18 cellular contexts compared by ENCODE assay signal in genomic region chr3:8524656-8525399, GRCh38. TPM values are rescaled to one million over a fixed set of nuclear protein-coding genes. Genes with fewer than 3 reads are reported as not detected.
DNase-seq lines count a peak whose midpoint lies in the region; ATAC-seq, FAIRE-seq and TF ChIP-seq lines count a peak whose summit lies in the region.
"Had no signal": no experiment of that assay in that cellular context is flagged by ENCODE, and none has a peak within 500 bp of the region (broad histone marks: within the 10 kb centered on the region; RNA-seq: fewer than 3 reads in every experiment).

No MANE protein-coding gene starts in this region.

- H3K4me1 ChIP-seq in small intestine (ENCODE audit: control insufficient read depth in 2 of 2, insufficient read depth in 1 of 2, low read depth in 1 of 2, low read length in 1 of 2), result peaks cover 7% of the 10 kb centered on the region in 2 donors

- intact Hi-C loops in natural killer cell (cut with micrococcal nuclease) (no loop called here), posterior cingulate gyrus (cut with DNase I) (no loop called here)

- no peak overlapping the region for H3K4me3 ChIP-seq in small intestine (ENCODE audit: low read depth in 1 of 2, low read length in 2 of 2)
- H3K4me3 ChIP-seq: gastroesophageal sphincter, lung had no signal

- CTCF ChIA-PET in T-cell (lab: Charles Lee), result no interaction called here

- DNase-seq in natural killer cell treated with Interleukin-12 subunit alpha and Interleukin-12 subunit beta and Interleukin-15 and Interleukin-18, amount 100 ng/mL, for 72 hours (ENCODE audit: low spot score), result no peak
- DNase-seq in natural killer cell, result no peak
- DNase-seq in NCI-H526 treated with DMSO at 0.1 percent for 48 hours (lab: John Stamatoyannopoulos, UW), result no peak
- no peak for DNase-seq in small intestine
- no peak for DNase-seq in posterior cingulate gyrus
- no peak for DNase-seq in T-cell
- DNase-seq: activated T-cell treated with anti-CD3 and anti-CD28 coated beads, Interleukin-2, amount 50 U/mL, for 4 hours; CD8-positive, alpha-beta T cell; naive thymus-derived CD4-positive, alpha-beta T cell; NCI-H1092; NCI-H748 treated with DMSO at 0.1 percent for 48 hours; SK-N-SH had no signal

- H3K27ac ChIP-seq in small intestine (ENCODE audit: low read depth in 1 of 2, low read length in 1 of 2), result no peak overlapping the region

- H3K27ac Mint-ChIP-seq in natural killer cell treated with Interleukin-12 subunit alpha and Interleukin-12 subunit beta and Interleukin-15 and Interleukin-18, amount 100 ng/mL, for 72 hours, result no peak overlapping the region
- H3K27ac Mint-ChIP-seq in natural killer cell (no peak overlapping the region), T-cell (no peak overlapping the region)
- H3K27ac Mint-ChIP-seq: CD8-positive, alpha-beta T cell; naive thymus-derived CD4-positive, alpha-beta T cell had no signal

- H3K36me3 ChIP-seq in small intestine (ENCODE audit: control insufficient read depth in 2 of 2, insufficient read depth in 2 of 2, low read length in 2 of 2), result no peaks in the 10 kb centered on the region

- TF ChIP-seq CTCF in natural killer cell (IDR thresholded peaks at IDR 0.05), result no peak

- peaks cover 7 to 8% of the 10 kb centered on the region in 2 donors for H3K27me3 Mint-ChIP-seq in natural killer cell treated with Interleukin-12 subunit alpha and Interleukin-12 subunit beta and Interleukin-15 and Interleukin-18, amount 100 ng/mL, for 72 hours
- peaks cover 4 to 17% of the 10 kb centered on the region in 2 donors for H3K27me3 Mint-ChIP-seq in natural killer cell (ENCODE audit: low read depth in 2 of 2)
- H3K27me3 Mint-ChIP-seq in T-cell, result peaks cover 4 to 5% of the 10 kb centered on the region in 2 donors

- POLR2A ChIA-PET in T-cell (lab: Charles Lee), result no interaction called here

- H3K9me3 ChIP-seq in small intestine (ENCODE audit: control insufficient read depth, low read depth), result no peaks in the 10 kb centered on the region
- H3K9me3 ChIP-seq: gastroesophageal sphincter, SK-N-SH had no signal

- H3K36me3 Mint-ChIP-seq in natural killer cell treated with Interleukin-12 subunit alpha and Interleukin-12 subunit beta and Interleukin-15 and Interleukin-18, amount 100 ng/mL, for 72 hours, result no peaks in the 10 kb centered on the region
- H3K36me3 Mint-ChIP-seq in natural killer cell (no peaks in the 10 kb centered on the region), T-cell (no peaks in the 10 kb centered on the region)
- H3K36me3 Mint-ChIP-seq: CD8-positive, alpha-beta T cell had no signal

- no peaks in the 10 kb centered on the region for H3K27me3 ChIP-seq in small intestine (ENCODE audit: control insufficient read depth in 2 of 2, insufficient read depth in 2 of 2, low read length in 2 of 2)
- H3K27me3 ChIP-seq: gastroesophageal sphincter had no signal

- ATAC-seq in natural killer cell treated with Interleukin-12 subunit alpha and Interleukin-12 subunit beta and Interleukin-15 and Interleukin-18, amount 100 ng/mL, for 72 hours, result peak in 1 of 2 donors; percentile 56
- ATAC-seq in natural killer cell, result no peak
- peak; percentile 51 for ATAC-seq in HG02981 (IDR thresholded peaks at IDR 0.05; ENCODE audit: unreplicated experiment)
- peak; percentile 73 for ATAC-seq in esophagus mucosa
- no peak for ATAC-seq in T-cell (replicated peaks in 1 of 4)
- ATAC-seq: activated T-cell treated with anti-CD3 and anti-CD28 coated beads, Interleukin-2, amount 50 U/mL, for 4 hours; CD8-positive, alpha-beta T cell; gastroesophageal sphincter; naive thymus-derived CD4-positive, alpha-beta T cell; Panc1 had no signal

- H3K4me1 Mint-ChIP-seq in natural killer cell treated with Interleukin-12 subunit alpha and Interleukin-12 subunit beta and Interleukin-15 and Interleukin-18, amount 100 ng/mL, for 72 hours (ENCODE audit: low read depth in 2 of 2), result peaks cover 0 to 6% of the 10 kb centered on the region in 2 donors
- no peaks in the 10 kb centered on the region for H3K4me1 Mint-ChIP-seq in natural killer cell
- H3K4me1 Mint-ChIP-seq in T-cell, result no peaks in the 10 kb centered on the region
- H3K4me1 Mint-ChIP-seq: naive thymus-derived CD4-positive, alpha-beta T cell had no signal

- FAIRE-seq in small intestine (lab: Jason Lieb, UNC), result no peak
- FAIRE-seq: TTC549 had no signal

- H3K4me3 Mint-ChIP-seq in natural killer cell treated with Interleukin-12 subunit alpha and Interleukin-12 subunit beta and Interleukin-15 and Interleukin-18, amount 100 ng/mL, for 72 hours, result peak overlapping the region; percentile 4
- no peak overlapping the region for H3K4me3 Mint-ChIP-seq in natural killer cell
- H3K4me3 Mint-ChIP-seq in T-cell, result no peak overlapping the region
- H3K4me3 Mint-ChIP-seq: activated T-cell treated with anti-CD3 and anti-CD28 coated beads, Interleukin-2, amount 50 U/mL, for 4 hours; CD8-positive, alpha-beta T cell; naive thymus-derived CD4-positive, alpha-beta T cell had no signal

- H3K9me3 Mint-ChIP-seq in natural killer cell treated with Interleukin-12 subunit alpha and Interleukin-12 subunit beta and Interleukin-15 and Interleukin-18, amount 100 ng/mL, for 72 hours, result no peaks in the 10 kb centered on the region
- no peaks in the 10 kb centered on the region for H3K9me3 Mint-ChIP-seq in natural killer cell
- peaks cover 0 to 8% (median 0%) of the 10 kb centered on the region in 3 donors for H3K9me3 Mint-ChIP-seq in T-cell

- 92% methylated on average over 5 of the region's 5 CpGs for WGBS in small intestine, 3 donors

RNA-seq across cellular contexts. Expression of gene LMCD1, which starts 23.2 kb away (rescaled TPM):
- 1 to 10 TPM in 1 of 2 donors, not detected in 1; 1.0 TPM for total RNA-seq in natural killer cell treated with Interleukin-12 subunit alpha and Interleukin-12 subunit beta and Interleukin-15 and Interleukin-18, amount 100 ng/mL, for 72 hours
- total RNA-seq in natural killer cell (not detected), esophagus mucosa (13.0 TPM), T-cell (1 to 10 TPM in 1 of 5 donors, under 1 TPM in 4; 0.61 to 1.5 (median 0.63) TPM)
- polyA plus RNA-seq in small intestine, result 10 to 100 TPM in 2 of 3 donors, 1 to 10 TPM in 1; 2.5 to 29.4 (median 17.3) TPM
- polyA plus RNA-seq: naive thymus-derived CD4-positive, alpha-beta T cell had no signal

Comparison
In these comparisons a context has a peak if more than half of its experiments do, and no peak if none do; other contexts are left out.
1. ATAC-seq: peak in HG02981 (single experiment) and esophagus mucosa (single experiment); none in natural killer cell (0 of 3) and T-cell (0 of 4).